ENCODE assay signal across 1 cellular context in genomic region chr9:108786756-108787663, GRCh38.
TF ChIP-seq lines count a peak whose summit lies in the region.

No MANE protein-coding gene starts in this region.

TF ChIP-seq in IMR-90, 13 proteins besides CTCF, POLR2A, EP300 and RAD21:
- TF ChIP-seq NFE2L2 (IDR thresholded peaks at IDR 0.05; ENCODE audit: low read depth, low read length), result no peak
- no peak for TF ChIP-seq ELK1 (IDR thresholded peaks at IDR 0.05; ENCODE audit: borderline replicate concordance, low read depth, low read length)
- no peak for TF ChIP-seq BHLHE40 (IDR thresholded peaks at IDR 0.05; ENCODE audit: low read depth, low read length)
- TF ChIP-seq CHD1 (IDR thresholded peaks at IDR 0.05; ENCODE audit: low read depth, low read length), result no peak
- TF ChIP-seq MXI1 (IDR thresholded peaks at IDR 0.05; ENCODE audit: borderline replicate concordance, low read depth, low read length), result no peak
- TF ChIP-seq RCOR1 (IDR thresholded peaks at IDR 0.05; ENCODE audit: insufficient replicate concordance, low read length), result no peak
- no peak for TF ChIP-seq SMC3 (IDR thresholded peaks at IDR 0.05; ENCODE audit: low read depth, low read length)
- TF ChIP-seq RFX5 (IDR thresholded peaks at IDR 0.05; ENCODE audit: low read depth, low read length), result no peak
- TF ChIP-seq USF2 (IDR thresholded peaks at IDR 0.05; ENCODE audit: low read depth, low read length), result no peak
- TF ChIP-seq MAZ (IDR thresholded peaks at IDR 0.05; ENCODE audit: borderline replicate concordance, low read depth, low read length), result no peak
- no peak for TF ChIP-seq CEBPB (IDR thresholded peaks at IDR 0.05; ENCODE audit: low read depth, low read length)
- no peak for TF ChIP-seq MAFK (IDR thresholded peaks at IDR 0.05; ENCODE audit: low read depth, low read length)
- TF ChIP-seq FOS (IDR thresholded peaks at IDR 0.05; ENCODE audit: low read depth, low read length), result no peak
